1 cellular context compared by ENCODE assay signal in genomic region chr10:79105164-79105739, GRCh38.
TF ChIP-seq lines count a peak whose summit lies in the region.

No MANE protein-coding gene starts in this region.

TF ChIP-seq in HepG2, 621 proteins besides CTCF, POLR2A, EP300 and RAD21 (continued from another document and continues in another):
- no peak for TF ChIP-seq ZBTB40 (IDR thresholded peaks at IDR 0.05)
- TF ChIP-seq ZBTB40 (CRISPR knock-in tag; IDR thresholded peaks at IDR 0.05) = no peak
- TF ChIP-seq ZNF678 (CRISPR knock-in tag; IDR thresholded peaks at IDR 0.05) = no peak
- TF ChIP-seq ZNF414 (CRISPR knock-in tag; IDR thresholded peaks at IDR 0.05) = peak; percentile 68; the same call in 1 of the 2 replicates
- TF ChIP-seq FOXO1 (CRISPR knock-in tag; IDR thresholded peaks at IDR 0.05) = peak; percentile 65
- peak; percentile 86; the same call in 1 of the 2 replicates for TF ChIP-seq TARDBP (CRISPR knock-in tag; IDR thresholded peaks at IDR 0.05)
- TF ChIP-seq ZMAT3 (CRISPR knock-in tag; conservative IDR thresholded peaks at IDR 0.05) = 0 out of 2 replicates have a peak, but pooled peaks have one; percentile 79
- no peak for TF ChIP-seq ZBTB20 (CRISPR knock-in tag; IDR thresholded peaks at IDR 0.05; ENCODE audit: borderline replicate concordance, low read depth)
- TF ChIP-seq STAG1 (CRISPR knock-in tag; IDR thresholded peaks at IDR 0.05) = no peak
- no peak for TF ChIP-seq ZNF552 (CRISPR knock-in tag; IDR thresholded peaks at IDR 0.05; ENCODE audit: borderline replicate concordance)
- no peak for TF ChIP-seq ZNF747 (CRISPR knock-in tag; IDR thresholded peaks at IDR 0.05; ENCODE audit: borderline replicate concordance)
- TF ChIP-seq SP5 (CRISPR knock-in tag; IDR thresholded peaks at IDR 0.05; ENCODE audit: borderline replicate concordance, low read depth) = peak; percentile 83
- no peak for TF ChIP-seq NFATC3 (CRISPR knock-in tag; IDR thresholded peaks at IDR 0.05)
- 0 out of 2 replicates have a peak, but pooled peaks have one; percentile 22 for TF ChIP-seq THAP9 (CRISPR knock-in tag; IDR thresholded peaks at IDR 0.05; ENCODE audit: borderline replicate concordance)
- TF ChIP-seq RELA (CRISPR knock-in tag; IDR thresholded peaks at IDR 0.05) = no peak
- TF ChIP-seq AHR (CRISPR knock-in tag; IDR thresholded peaks at IDR 0.05) = no peak
- no peak for TF ChIP-seq ZNF264 (CRISPR knock-in tag; IDR thresholded peaks at IDR 0.05)
- TF ChIP-seq HMG20B (CRISPR knock-in tag; conservative IDR thresholded peaks at IDR 0.05) = no peak
- TF ChIP-seq ZNF777 (CRISPR knock-in tag; IDR thresholded peaks at IDR 0.05) = no peak
- TF ChIP-seq FOXA1 (IDR thresholded peaks at IDR 0.05) = no peak
- peak; percentile 56 for TF ChIP-seq FOXA1 (CRISPR knock-in tag; IDR thresholded peaks at IDR 0.05)
- peak; percentile 44 for TF ChIP-seq ZNF331 (CRISPR knock-in tag; IDR thresholded peaks at IDR 0.05)
- peak; percentile 75 for TF ChIP-seq TBX2 (CRISPR knock-in tag; IDR thresholded peaks at IDR 0.05; ENCODE audit: borderline replicate concordance)
- 0 out of 2 replicates have a peak, but pooled peaks have one; percentile 9 for TF ChIP-seq ZFX (CRISPR knock-in tag; IDR thresholded peaks at IDR 0.05; ENCODE audit: low read depth)
- no peak for TF ChIP-seq NR0B2 (CRISPR knock-in tag; IDR thresholded peaks at IDR 0.05)
- no peak for TF ChIP-seq PBX3 (CRISPR knock-in tag; IDR thresholded peaks at IDR 0.05; ENCODE audit: borderline replicate concordance)
- 0 out of 2 replicates have a peak, but pooled peaks have one; percentile 43 for TF ChIP-seq ZBTB39 (CRISPR knock-in tag; IDR thresholded peaks at IDR 0.05)
- no peak for TF ChIP-seq HES4 (CRISPR knock-in tag; IDR thresholded peaks at IDR 0.05; ENCODE audit: borderline replicate concordance)
- TF ChIP-seq NR2F6 (IDR thresholded peaks at IDR 0.05) = peak; percentile 80
- peak; percentile 88 for TF ChIP-seq NR2F6 (CRISPR knock-in tag; IDR thresholded peaks at IDR 0.05)
- peak; percentile 32; the same call in 1 of the 2 replicates for TF ChIP-seq ATF2 (CRISPR knock-in tag; IDR thresholded peaks at IDR 0.05)
- peak; percentile 67; the same call in 1 of the 2 replicates for TF ChIP-seq HMG20A (CRISPR knock-in tag; IDR thresholded peaks at IDR 0.05; ENCODE audit: borderline replicate concordance)
- TF ChIP-seq DMTF1 (CRISPR knock-in tag; IDR thresholded peaks at IDR 0.05) = no peak
- TF ChIP-seq THAP11 (CRISPR knock-in tag; IDR thresholded peaks at IDR 0.05) = 0 out of 2 replicates have a peak, but pooled peaks have one; percentile 19
- TF ChIP-seq POLR2AphosphoS5 (IDR thresholded peaks at IDR 0.05; ENCODE audit: low read depth, low read length) = no peak
- 0 out of 2 replicates have a peak, but pooled peaks have one; percentile 37 for TF ChIP-seq ESRRA (CRISPR knock-in tag; IDR thresholded peaks at IDR 0.05; ENCODE audit: low read depth)
- TF ChIP-seq ZNF446 (CRISPR knock-in tag; IDR thresholded peaks at IDR 0.05) = no peak
- no peak for TF ChIP-seq PHF20 (CRISPR knock-in tag; IDR thresholded peaks at IDR 0.05)
- no peak for TF ChIP-seq CSRNP2 (CRISPR knock-in tag; conservative IDR thresholded peaks at IDR 0.05; ENCODE audit: low read depth)
